In the genomic region with DNA sequence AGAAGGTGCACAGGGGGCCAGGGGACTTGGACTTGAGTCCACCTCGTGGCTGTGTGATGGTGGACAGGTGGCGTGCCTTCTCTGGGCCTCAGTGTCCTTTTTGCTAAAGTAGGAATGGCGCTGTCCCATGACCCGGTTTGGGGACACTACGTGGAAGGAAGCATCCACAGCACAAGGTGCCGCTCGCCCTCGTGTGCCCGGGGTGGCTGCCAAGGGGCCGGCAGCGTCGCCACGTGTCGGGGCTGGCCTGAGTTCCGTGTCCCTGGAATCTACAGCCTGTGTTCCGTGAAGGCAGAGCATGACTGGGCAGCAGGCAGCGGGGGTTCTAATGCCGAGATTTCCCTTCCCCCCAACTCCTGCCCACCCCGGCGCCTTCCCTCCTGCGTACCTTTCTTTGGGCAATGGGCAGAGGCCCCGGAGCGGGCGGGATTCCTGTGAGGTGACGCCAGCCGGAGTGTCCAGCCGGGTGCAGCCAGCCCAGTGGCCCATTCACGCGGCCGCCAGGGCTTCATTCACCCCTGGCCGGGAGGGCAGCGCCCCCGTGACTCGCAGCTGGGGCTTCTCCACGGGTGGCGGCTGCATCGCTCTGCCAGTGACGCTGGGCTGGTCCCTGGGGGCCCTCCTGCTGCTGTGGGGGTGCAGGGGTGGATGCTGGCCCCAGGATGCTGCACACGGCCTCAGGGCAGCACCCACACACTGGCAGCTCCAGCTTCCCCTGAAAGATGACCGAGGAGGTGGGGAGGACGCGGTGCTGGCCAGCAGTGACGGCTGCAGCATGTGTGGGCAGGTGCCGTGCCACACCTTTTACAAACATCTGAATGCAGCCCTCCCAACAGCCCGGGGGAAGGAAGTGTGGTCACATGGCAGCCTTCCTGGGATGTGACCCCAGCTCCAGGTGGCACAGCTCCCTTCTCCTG, we compare ENCODE assay signal across 13 cellular contexts. TPM values are rescaled to one million over a fixed set of nuclear protein-coding genes. Genes with fewer than 3 reads are reported as not detected.
DNase-seq lines count a peak whose midpoint lies in the region; ATAC-seq, FAIRE-seq and TF ChIP-seq lines count a peak whose summit lies in the region.
"Had no signal": no experiment of that assay in that cellular context is flagged by ENCODE, and none has a peak within 500 bp of the region (broad histone marks: within the 10 kb centered on the region; RNA-seq: fewer than 3 reads in every experiment).

No MANE protein-coding gene starts in this region.

- H3K4me1 ChIP-seq in DOHH2 (ENCODE audit: control insufficient read depth, low read length) (peaks cover 35% of the 10 kb centered on the region), pancreas (no peaks in the 10 kb centered on the region)

- H3K27me3 ChIP-seq in DOHH2 (ENCODE audit: control insufficient read depth, low read length) (peaks cover 64% of the 10 kb centered on the region), pancreas (no peaks in the 10 kb centered on the region)

- H3K4me2 ChIP-seq in DOHH2 (ENCODE audit: low read length) = peak overlapping the region; percentile 60

- TF ChIP-seq CTCF in DOHH2 (IDR thresholded peaks at IDR 0.05; ENCODE audit: low read depth, low read length, poor library complexity, severe bottlenecking) (no peak), epithelial cell of proximal tubule (conservative IDR thresholded peaks at IDR 0.05; ENCODE audit: low read depth, low read length) (no peak), pancreas (IDR thresholded peaks at IDR 0.05) (no peak)

- H3K9me3 ChIP-seq in DOHH2 (ENCODE audit: control insufficient read depth, insufficient read depth, low read length) (no peaks in the 10 kb centered on the region), pancreas (no peaks in the 10 kb centered on the region)

- H3K4me3 ChIP-seq in DOHH2 (ENCODE audit: low read length) = peak overlapping the region; percentile 40
- peak overlapping the region; percentile 42 for H3K4me3 ChIP-seq in epithelial cell of proximal tubule (ENCODE audit: low read depth, low read length)
- H3K4me3 ChIP-seq in pancreas = no peak overlapping the region

- no peaks in the 10 kb centered on the region for H3K79me2 ChIP-seq in DOHH2 (ENCODE audit: control insufficient read depth, low read length)

- H4K20me1 ChIP-seq in DOHH2 (ENCODE audit: control insufficient read depth, insufficient read depth, low read depth, low read length) = no peaks in the 10 kb centered on the region

- H3F3A ChIP-seq in DOHH2 (ENCODE audit: control insufficient read depth, insufficient read depth) = no peaks in the 10 kb centered on the region

- FAIRE-seq in pancreas (lab: Jason Lieb, UNC) = no peak

- no peaks in the 10 kb centered on the region for H3K9me2 ChIP-seq in DOHH2 (replicated peaks; ENCODE audit: control insufficient read depth, low read length)

- peak; percentile 24 for DNase-seq in NCI-H510A (lab: John Stamatoyannopoulos, UW)
- DNase-seq in epithelial cell of proximal tubule (ENCODE audit: low read depth) = peak; percentile 52
- DNase-seq in pancreas = peak in 2 of 6 donors; percentile 32 to 77
- no peak for DNase-seq in EL
- no peak for DNase-seq in hippocampal formation (lab: John Stamatoyannopoulos, UW)
- no peak for DNase-seq in amniotic stem cell (lab: John Stamatoyannopoulos, UW)
- DNase-seq in activated CD8-positive, alpha-beta memory T cell treated with anti-CD3 and anti-CD28 coated beads, Interleukin-2, amount 50 U/mL, for 4 hours = no peak
- DNase-seq: activated CD4-positive, alpha-beta T cell treated with anti-CD3 and anti-CD28 coated beads, Interleukin-2, amount 50 U/mL, for 1 hour; GDM1; HCEC 1CT; NCI-H1436 had no signal

- H3K27ac ChIP-seq in DOHH2 (ENCODE audit: low read depth, low read length) (no peak overlapping the region), pancreas (no peak overlapping the region)

- 62 to 69% methylated on average over 43 to 45 of the region's 45 CpGs for WGBS in pancreas, 2 donors

- H3K36me3 ChIP-seq in DOHH2 (ENCODE audit: control insufficient read depth, low read length) = no peaks in the 10 kb centered on the region
- no peaks in the 10 kb centered on the region for H3K36me3 ChIP-seq in pancreas

- ATAC-seq in pancreas = peak; percentile 8 to 38 (median 28)

- intact Hi-C loops in pancreas (cut with DNase I) = loop anchor here in 1 of 3 donors (5.0 kb wide), 1 partner anchor 142 kb away; no protein-coding TSS in a partner anchor

RNA-seq across cellular contexts. Expression of a gene that starts 21.2 kb away (rescaled TPM):
- total RNA-seq in epithelial cell of proximal tubule (0.51 and 0.81 TPM in 2 replicates), pancreas (1 to 10 TPM; 2.5 to 8.0 (median 4.2) TPM)
- 1 to 10 TPM; 2.8 to 5.8 TPM for polyA plus RNA-seq in pancreas
- total RNA-seq: dermis microvascular lymphatic vessel endothelial cell had no signal

RNA-seq across cellular contexts. Expression of a gene that starts 42.5 kb away (rescaled TPM):
- total RNA-seq in epithelial cell of proximal tubule = not detected in 2 replicates
- total RNA-seq in pancreas = under 1 TPM in 3 of 6 donors, not detected in 3; 0.09 to 0.47 (median 0.13) TPM
- polyA plus RNA-seq in pancreas = 1 to 10 TPM; 1.2 to 2.2 TPM

RNA-seq across cellular contexts. Expression of a gene that starts 47.9 kb away (rescaled TPM):
- total RNA-seq in epithelial cell of proximal tubule (81.6 and 139 TPM in 2 replicates), pancreas (100 to 1,000 TPM in 4 of 6 donors, 10 to 100 TPM in 2; 83.9 to 129 (median 111) TPM)
- 100 to 1,000 TPM in 1 of 2 donors, 10 to 100 TPM in 1; 30.4 to 111 TPM for polyA plus RNA-seq in pancreas

Comparison
In these comparisons a context has a peak if more than half of its experiments do, and no peak if none do; other contexts are left out.
1. H3K4me3 ChIP-seq: peak in DOHH2 (single experiment) and epithelial cell of proximal tubule (single experiment); none in pancreas (0 of 4).
2. DNase-seq: peak in NCI-H510A (single experiment) and epithelial cell of proximal tubule (single experiment); none in EL (single experiment), hippocampal formation (0 of 2), amniotic stem cell (single experiment) and activated CD8-positive, alpha-beta memory T cell treated with anti-CD3 and anti-CD28 coated beads, Interleukin-2, amount 50 U/mL, for 4 hours (single experiment).